9 cellular contexts compared by ENCODE assay signal in genomic region chr1:208101661-208102431, GRCh38.
DNase-seq lines count a peak whose midpoint lies in the region; ATAC-seq, FAIRE-seq and TF ChIP-seq lines count a peak whose summit lies in the region.
"Had no signal": no experiment of that assay in that cellular context is flagged by ENCODE, and none has a peak within 500 bp of the region (broad histone marks: within the 10 kb centered on the region; RNA-seq: fewer than 3 reads in every experiment).

No MANE protein-coding gene starts in this region.

- peaks cover 0 to 20% (median 11%) of the 10 kb centered on the region in 4 donors for H3K4me1 ChIP-seq in stomach
- H3K4me1 ChIP-seq in CD8-positive, alpha-beta memory T cell (ENCODE audit: insufficient read depth, low read length), result no peaks in the 10 kb centered on the region

- POLR2A ChIA-PET in CD8-positive, alpha-beta memory T cell (lab: Charles Lee), result no interaction called here

- TF ChIP-seq POLR2A in stomach (IDR thresholded peaks at IDR 0.05), result no peak
- no peak for TF ChIP-seq POLR2A in GM12892 (IDR thresholded peaks at IDR 0.05; ENCODE audit: low read depth, low read length)

- H3K9me3 ChIP-seq in MG63 (no peaks in the 10 kb centered on the region), stomach (no peaks in the 10 kb centered on the region)
- no peaks in the 10 kb centered on the region for H3K9me3 ChIP-seq in CD8-positive, alpha-beta memory T cell (ENCODE audit: low read length)

- no peak overlapping the region for H3K27ac ChIP-seq in stomach
- H3K27ac ChIP-seq in CD8-positive, alpha-beta memory T cell (ENCODE audit: low read depth, low read length), result no peak overlapping the region

- no peak for FAIRE-seq in GM12892 (lab: Jason Lieb, UNC)

- H3K4me1 Mint-ChIP-seq in CD8-positive, alpha-beta memory T cell, result no peaks in the 10 kb centered on the region

- H3K27ac Mint-ChIP-seq in CD8-positive, alpha-beta memory T cell, result no peak overlapping the region

- H3K4me3 ChIP-seq in MG63 (no peak overlapping the region), stomach (no peak overlapping the region)
- H3K4me3 ChIP-seq in CD8-positive, alpha-beta memory T cell (ENCODE audit: low read length), result no peak overlapping the region

- CTCF ChIA-PET in CD8-positive, alpha-beta memory T cell (lab: Charles Lee), result interaction anchor here (0.5 kb wide), 1 partner anchor 80 kb away, joined by 3 read pairs; no protein-coding TSS in a partner anchor

- no peak for TF ChIP-seq CTCF in stomach (IDR thresholded peaks at IDR 0.05)

- no peak for ATAC-seq in GM19023 (IDR thresholded peaks at IDR 0.05; ENCODE audit: unreplicated experiment)

- no peaks in the 10 kb centered on the region for H3K36me3 ChIP-seq in MG63
- peaks cover 4 to 61% (median 37%) of the 10 kb centered on the region in 4 donors for H3K36me3 ChIP-seq in stomach
- no peaks in the 10 kb centered on the region for H3K36me3 ChIP-seq in CD8-positive, alpha-beta memory T cell (ENCODE audit: insufficient read depth, low read length)

- H3K9me3 Mint-ChIP-seq in CD8-positive, alpha-beta memory T cell, result no peaks in the 10 kb centered on the region

- intact Hi-C loops in posterior vena cava (cut with DNase I) (no loop called here), stomach (cut with DNase I; ENCODE audit: low total_unique reads) (no loop called here)

- H3K27me3 Mint-ChIP-seq in CD8-positive, alpha-beta memory T cell, result peaks cover 0 to 16% of the 10 kb centered on the region in 2 donors

- no peaks in the 10 kb centered on the region for H3K27me3 ChIP-seq in MG63
- H3K27me3 ChIP-seq in stomach, result no peaks in the 10 kb centered on the region
- H3K27me3 ChIP-seq in CD8-positive, alpha-beta memory T cell (ENCODE audit: insufficient read depth, low read length, poor library complexity, severe bottlenecking), result no peaks in the 10 kb centered on the region

- DNase-seq in MG63 (peak; percentile 61), NCI-H69 (lab: John Stamatoyannopoulos, UW) (peak; percentile 99), fibroblast of peridontal ligament (ENCODE audit: extremely low read depth) (peak; percentile 51), posterior vena cava (ENCODE audit: low spot score) (peak; percentile 29), stomach (no peak), GM12892 (ENCODE audit: insufficient read length) (no peak)
- DNase-seq in CD8-positive, alpha-beta memory T cell, result no peak
- DNase-seq: cerebellar nuclear complex had no signal

- WGBS in stomach, 5 donors, result 54 to 64% (median 57%) methylated on average over 11 of the region's 11 CpGs

- H3K36me3 Mint-ChIP-seq in CD8-positive, alpha-beta memory T cell, result no peaks in the 10 kb centered on the region

- no peak for TF ChIP-seq EP300 in stomach (IDR thresholded peaks at IDR 0.05)

- H3K4me3 Mint-ChIP-seq in CD8-positive, alpha-beta memory T cell, result no peak overlapping the region

Comparison
In these comparisons a context has a peak if more than half of its experiments do, and no peak if none do; other contexts are left out.
1. DNase-seq: peak in MG63 (single experiment), NCI-H69 (single experiment), fibroblast of peridontal ligament (single experiment) and posterior vena cava (single experiment); none in stomach (single experiment), GM12892 (single experiment) and CD8-positive, alpha-beta memory T cell (0 of 5).